ENCODE assay signal across 11 cellular contexts in the genomic region with DNA sequence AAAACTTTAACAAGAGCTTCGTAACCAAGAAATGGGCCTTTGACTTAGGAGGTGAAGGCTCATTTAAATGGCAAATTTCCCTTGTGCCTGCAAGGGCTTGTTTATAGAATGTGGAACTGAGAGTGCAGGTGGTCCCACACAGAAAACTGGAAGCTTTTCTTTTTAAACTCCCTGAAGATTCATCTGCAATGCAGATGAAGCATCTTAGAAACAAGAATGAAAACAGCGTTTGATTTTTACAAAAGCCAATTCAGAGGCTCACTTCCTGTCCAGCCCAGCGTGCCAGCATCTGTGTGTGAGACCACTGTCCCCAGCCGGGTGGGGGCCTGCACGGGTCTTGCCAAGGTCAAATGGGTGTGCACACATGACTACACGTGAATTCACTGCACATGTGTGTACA.
DNase-seq lines count a peak whose midpoint lies in the region; ATAC-seq and TF ChIP-seq lines count a peak whose summit lies in the region.
"Had no signal": no experiment of that assay in that cellular context is flagged by ENCODE, and none has a peak within 500 bp of the region (broad histone marks: within the 10 kb centered on the region; RNA-seq: fewer than 3 reads in every experiment).

No MANE protein-coding gene starts in this region.

- WGBS in thymus: 83% methylated on average over 6 of the region's 6 CpGs

- H3K27me3 ChIP-seq in thymus (ENCODE audit: control insufficient read depth, insufficient read depth) (no peaks in the 10 kb centered on the region), A673 (replicated peaks; ENCODE audit: insufficient read depth, low read depth, low read length, poor library complexity) (no peaks in the 10 kb centered on the region)
- H3K27me3 ChIP-seq: MG63, ovary had no signal

- H3K4me1 Mint-ChIP-seq in activated B cell treated with CpG ODN at 0.5 μM for 24 hours: peaks cover 64% of the 10 kb centered on the region
- peaks cover 8% of the 10 kb centered on the region for H3K4me1 Mint-ChIP-seq in stimulated activated effector memory CD8-positive, alpha-beta T cell treated with anti-CD3 and anti-CD28 coated beads, Interleukin-12 subunit alpha, Interleukin-12 subunit beta, amount 100 ng/mL, for 72 hours

- intact Hi-C loops in activated B cell treated with CpG ODN at 0.5 μM for 24 hours (cut with micrococcal nuclease): loop anchor here (1.0 kb wide), 2 partner anchors 350 to 514 kb away; no protein-coding TSS in a partner anchor
- intact Hi-C loops in A673 (cut with micrococcal nuclease; ENCODE audit: unreplicated experiment): no loop called here

- no peaks in the 10 kb centered on the region for H3K9me3 Mint-ChIP-seq in activated B cell treated with CpG ODN at 0.5 μM for 24 hours
- H3K9me3 Mint-ChIP-seq in stimulated activated effector memory CD8-positive, alpha-beta T cell treated with anti-CD3 and anti-CD28 coated beads, Interleukin-12 subunit alpha, Interleukin-12 subunit beta, amount 100 ng/mL, for 72 hours: no peaks in the 10 kb centered on the region

- H3K4me3 ChIP-seq in thymus (ENCODE audit: low read length) (no peak overlapping the region), A673 (ENCODE audit: low read depth, low read length, poor library complexity, severe bottlenecking) (no peak overlapping the region)
- H3K4me3 ChIP-seq: MG63, ovary had no signal

- no peaks in the 10 kb centered on the region for H3K36me3 ChIP-seq in thymus (ENCODE audit: control insufficient read depth, insufficient read depth)
- H3K36me3 ChIP-seq in A673 (ENCODE audit: insufficient read depth, low read length, poor library complexity, severe bottlenecking): no peaks in the 10 kb centered on the region
- H3K36me3 ChIP-seq: MG63, ovary had no signal

- CTCF ChIA-PET in activated B cell treated with CpG ODN at 0.5 μM for 24 hours (lab: Charles Lee): interaction anchor here (1.1 to 5.7 kb wide), 5 partner anchors 38 to 420 kb away, joined by 3 to 52 read pairs (median 8); no protein-coding TSS in a partner anchor
- CTCF ChIA-PET in A673 (lab: Charles Lee): no interaction called here

- H3K4me3 Mint-ChIP-seq in activated B cell treated with CpG ODN at 0.5 μM for 24 hours: peak overlapping the region; percentile 67
- H3K4me3 Mint-ChIP-seq in stimulated activated effector memory CD8-positive, alpha-beta T cell treated with anti-CD3 and anti-CD28 coated beads, Interleukin-12 subunit alpha, Interleukin-12 subunit beta, amount 100 ng/mL, for 72 hours: no peak overlapping the region

- peak overlapping the region; percentile 86 for H3K27ac Mint-ChIP-seq in activated B cell treated with CpG ODN at 0.5 μM for 24 hours
- H3K27ac Mint-ChIP-seq in stimulated activated effector memory CD8-positive, alpha-beta T cell treated with anti-CD3 and anti-CD28 coated beads, Interleukin-12 subunit alpha, Interleukin-12 subunit beta, amount 100 ng/mL, for 72 hours: no peak overlapping the region

- H3K4me1 ChIP-seq in thymus (ENCODE audit: control insufficient read depth, insufficient read depth, low read length) (peaks cover 3% of the 10 kb centered on the region), A673 (ENCODE audit: insufficient read depth, low read length, poor library complexity, severe bottlenecking) (peaks cover 24% of the 10 kb centered on the region)

- ATAC-seq in HG02852 (IDR thresholded peaks at IDR 0.05; ENCODE audit: unreplicated experiment) (peak; percentile 74), activated B cell treated with CpG ODN at 0.5 μM for 24 hours (ENCODE audit: low read depth) (peak; percentile 85)
- ATAC-seq in stimulated activated effector memory CD8-positive, alpha-beta T cell treated with anti-CD3 and anti-CD28 coated beads, Interleukin-12 subunit alpha, Interleukin-12 subunit beta, amount 100 ng/mL, for 72 hours: no peak

- TF ChIP-seq CTCF in activated B cell treated with CpG ODN at 0.5 μM for 24 hours (IDR thresholded peaks at IDR 0.05): no peak
- TF ChIP-seq CTCF in A673 (conservative IDR thresholded peaks at IDR 0.05; ENCODE audit: low read depth, low read length): no peak

- no TSS peak for BruUV-seq in A673 (replicated peaks; lab: Mats Ljungman, UMichigan)

- H3K27me3 Mint-ChIP-seq in activated B cell treated with CpG ODN at 0.5 μM for 24 hours: no peaks in the 10 kb centered on the region

- DNase-seq in NCI-H146 (lab: John Stamatoyannopoulos, UW): peak; percentile 46
- DNase-seq in NCI-H146 treated with DMSO at 0.1 percent for 48 hours (lab: John Stamatoyannopoulos, UW; ENCODE audit: unreplicated experiment): no peak
- peak; percentile 34 for DNase-seq in activated B cell treated with CpG ODN at 0.5 μM for 24 hours
- no peak for DNase-seq in A673 (ENCODE audit: low spot score)
- DNase-seq in AML-193 (lab: John Stamatoyannopoulos, UW): no peak
- no peak for DNase-seq in stimulated activated effector memory CD8-positive, alpha-beta T cell treated with anti-CD3 and anti-CD28 coated beads, Interleukin-12 subunit alpha, Interleukin-12 subunit beta, amount 100 ng/mL, for 72 hours (ENCODE audit: low spot score in 2 of 2)
- DNase-seq: 8988T, MG63, ovary had no signal

- no peaks in the 10 kb centered on the region for H3K36me3 Mint-ChIP-seq in activated B cell treated with CpG ODN at 0.5 μM for 24 hours (ENCODE audit: low read depth)
- peaks cover 6% of the 10 kb centered on the region for H3K36me3 Mint-ChIP-seq in stimulated activated effector memory CD8-positive, alpha-beta T cell treated with anti-CD3 and anti-CD28 coated beads, Interleukin-12 subunit alpha, Interleukin-12 subunit beta, amount 100 ng/mL, for 72 hours

- peak overlapping the region; percentile 21 for H3K27ac ChIP-seq in thymus (ENCODE audit: low read depth)
- H3K27ac ChIP-seq in A673 (ENCODE audit: low read depth, low read length, poor library complexity, severe bottlenecking): no peak overlapping the region
- H3K27ac ChIP-seq: ovary had no signal

- H3K9me3 ChIP-seq in thymus (ENCODE audit: control insufficient read depth): no peaks in the 10 kb centered on the region
- H3K9me3 ChIP-seq in A673 (ENCODE audit: low read depth, low read length, poor library complexity, severe bottlenecking): no peaks in the 10 kb centered on the region
- H3K9me3 ChIP-seq: MG63, ovary had no signal

- POLR2A ChIA-PET in activated B cell treated with CpG ODN at 0.5 μM for 24 hours (lab: Charles Lee): interaction anchor here (0.9 to 1.9 kb wide), 6 partner anchors 41 to 543 kb away, joined by 3 to 4 read pairs (median 4); a partner anchor contains a TSS
- POLR2A ChIA-PET in A673 (lab: Charles Lee; ENCODE audit: low non-redundant PET): no interaction called here

Comparison
In these comparisons a context has a peak if more than half of its experiments do, and no peak if none do; other contexts are left out.
1. DNase-seq: peak in NCI-H146 (single experiment) and activated B cell treated with CpG ODN at 0.5 μM for 24 hours (single experiment); none in NCI-H146 treated with DMSO at 0.1 percent for 48 hours (single experiment), A673 (single experiment), AML-193 (0 of 2) and stimulated activated effector memory CD8-positive, alpha-beta T cell treated with anti-CD3 and anti-CD28 coated beads, Interleukin-12 subunit alpha, Interleukin-12 subunit beta, amount 100 ng/mL, for 72 hours (0 of 2).